In the genomic region with DNA sequence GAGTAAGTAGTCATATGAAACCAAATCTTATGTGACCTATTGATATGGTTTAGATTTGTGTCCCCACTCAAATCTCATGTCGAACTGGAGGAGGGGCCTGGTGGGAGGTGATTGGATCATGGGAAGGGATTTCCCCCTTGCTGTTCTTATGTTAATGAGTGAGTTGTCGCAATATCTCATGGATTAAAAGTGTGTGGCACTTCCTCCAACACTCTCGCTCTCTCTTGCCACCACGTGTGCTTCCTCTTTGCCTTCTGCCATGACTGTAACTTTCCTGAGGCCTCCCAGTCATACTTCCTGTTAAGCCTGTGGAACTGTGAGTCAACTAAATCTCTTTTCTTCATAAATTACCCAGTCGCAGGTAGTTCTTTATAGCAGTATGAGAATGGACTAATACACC, we compare ENCODE assay signal across 1 cellular context.
TF ChIP-seq lines count a peak whose summit lies in the region.

No MANE protein-coding gene starts in this region.

TF ChIP-seq in WTC11, 78 proteins besides CTCF, POLR2A, EP300 and RAD21 (continued from another document):
- TF ChIP-seq ZNF532 (CRISPR knock-in tag; IDR thresholded peaks at IDR 0.05; ENCODE audit: borderline replicate concordance) (no peak), ZNF423 (CRISPR knock-in tag; IDR thresholded peaks at IDR 0.05) (no peak), SMAD4 (CRISPR knock-in tag; IDR thresholded peaks at IDR 0.05) (no peak), RORB (CRISPR knock-in tag; IDR thresholded peaks at IDR 0.05) (no peak), JUN (CRISPR knock-in tag; IDR thresholded peaks at IDR 0.05) (no peak), TEAD1 (CRISPR knock-in tag; IDR thresholded peaks at IDR 0.05) (no peak), TCF7 (CRISPR knock-in tag; IDR thresholded peaks at IDR 0.05; ENCODE audit: low read depth) (no peak), IRF2 (CRISPR knock-in tag; IDR thresholded peaks at IDR 0.05; ENCODE audit: borderline replicate concordance, low read depth) (no peak)
- TF ChIP-seq, protein P1, sequence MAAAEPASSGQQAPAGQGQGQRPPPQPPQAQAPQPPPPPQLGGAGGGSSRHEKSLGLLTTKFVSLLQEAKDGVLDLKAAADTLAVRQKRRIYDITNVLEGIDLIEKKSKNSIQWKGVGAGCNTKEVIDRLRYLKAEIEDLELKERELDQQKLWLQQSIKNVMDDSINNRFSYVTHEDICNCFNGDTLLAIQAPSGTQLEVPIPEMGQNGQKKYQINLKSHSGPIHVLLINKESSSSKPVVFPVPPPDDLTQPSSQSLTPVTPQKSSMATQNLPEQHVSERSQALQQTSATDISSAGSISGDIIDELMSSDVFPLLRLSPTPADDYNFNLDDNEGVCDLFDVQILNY (CRISPR knock-in tag; IDR thresholded peaks at IDR 0.05) = no peak
- TF ChIP-seq, protein P2, sequence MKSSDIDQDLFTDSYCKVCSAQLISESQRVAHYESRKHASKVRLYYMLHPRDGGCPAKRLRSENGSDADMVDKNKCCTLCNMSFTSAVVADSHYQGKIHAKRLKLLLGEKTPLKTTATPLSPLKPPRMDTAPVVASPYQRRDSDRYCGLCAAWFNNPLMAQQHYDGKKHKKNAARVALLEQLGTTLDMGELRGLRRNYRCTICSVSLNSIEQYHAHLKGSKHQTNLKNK (CRISPR knock-in tag; IDR thresholded peaks at IDR 0.05) = no peak
